ENCODE assay signal across 1 cellular context in the genomic region with DNA sequence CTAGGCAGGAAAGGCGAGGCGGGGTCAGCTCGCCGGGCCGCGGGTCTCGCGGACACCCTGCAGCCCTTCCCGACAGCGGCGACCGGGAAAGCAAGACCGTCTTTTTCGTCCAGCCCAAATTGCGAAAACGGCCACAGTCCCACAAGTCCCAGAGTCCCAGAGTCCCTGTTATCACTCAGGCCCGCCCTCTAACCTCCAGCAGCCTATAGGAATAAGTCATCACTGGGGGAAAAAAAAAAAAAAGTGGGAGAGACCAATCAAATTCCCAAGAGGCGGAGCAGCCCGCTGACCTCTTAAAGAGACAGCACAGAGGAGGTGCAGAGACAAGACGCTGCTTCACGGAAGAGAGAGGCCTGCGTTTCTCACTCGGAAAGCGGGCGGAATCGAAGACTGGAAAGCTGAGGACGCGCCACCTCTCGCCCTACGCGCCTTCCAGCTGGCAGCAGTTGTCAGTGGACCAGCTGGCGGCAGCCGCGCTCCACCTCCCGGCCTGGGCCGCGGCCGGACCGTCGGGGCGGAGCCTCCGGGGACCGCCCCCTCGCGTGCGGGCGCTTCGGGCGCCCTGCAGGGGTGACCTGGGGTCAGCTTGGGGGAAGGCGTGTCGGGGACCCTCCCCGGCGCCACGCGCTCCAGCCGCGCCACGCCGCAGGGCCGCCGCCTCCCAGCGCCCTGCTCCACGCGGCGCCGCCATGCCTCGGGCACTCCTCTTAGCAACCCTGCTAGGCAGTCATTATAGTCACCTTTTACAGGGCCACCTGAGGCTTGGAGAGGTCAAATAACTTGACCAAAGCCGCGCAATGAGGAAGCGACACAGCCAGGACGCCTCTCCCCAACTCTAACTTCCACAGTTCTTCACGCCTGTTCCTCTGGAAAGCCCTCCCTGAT.
TF ChIP-seq lines count a peak whose summit lies in the region.

A gene (minus strand): TSS at position 141 of the 885 bp plus-strand sequence. CDS start 10,587 bp downstream, outside the sequence.

TF ChIP-seq in HepG2, 621 proteins besides CTCF, POLR2A, EP300 and RAD21 (continued from another document and continues in another):
- TF ChIP-seq ZNF564 (CRISPR knock-in tag; IDR thresholded peaks at IDR 0.05) (peak; percentile 86), CC2D1A (CRISPR knock-in tag; IDR thresholded peaks at IDR 0.05) (no peak), SOX6 (IDR thresholded peaks at IDR 0.05) (no peak), SOX6 (CRISPR knock-in tag; IDR thresholded peaks at IDR 0.05) (no peak; the same call in 1 of the 2 replicates), CHD4 (IDR thresholded peaks at IDR 0.05; ENCODE audit: borderline replicate concordance, low read length) (no peak), EED (CRISPR knock-in tag; IDR thresholded peaks at IDR 0.05) (peak; percentile 36; the same call in 1 of the 2 replicates), POLR2AphosphoS2 (IDR thresholded peaks at IDR 0.05; ENCODE audit: low read depth, low read length) (no peak), ZEB1 (IDR thresholded peaks at IDR 0.05; ENCODE audit: insufficient replicate concordance, low read depth) (no peak), JUN (CRISPR knock-in tag; IDR thresholded peaks at IDR 0.05) (0 out of 2 replicates have a peak, but pooled peaks have one; percentile 3), NRL (CRISPR knock-in tag; IDR thresholded peaks at IDR 0.05; ENCODE audit: borderline replicate concordance) (no peak), MEF2D (CRISPR knock-in tag; IDR thresholded peaks at IDR 0.05) (0 out of 2 replicates have a peak, but pooled peaks have one; percentile 25), NFKBIZ (CRISPR knock-in tag; IDR thresholded peaks at IDR 0.05) (no peak), HOXA7 (CRISPR knock-in tag; IDR thresholded peaks at IDR 0.05) (no peak), ZBTB21 (CRISPR knock-in tag; IDR thresholded peaks at IDR 0.05) (no peak), ZNF674 (CRISPR knock-in tag; IDR thresholded peaks at IDR 0.05; ENCODE audit: low read depth) (peak; percentile 86), NONO (IDR thresholded peaks at IDR 0.05) (no peak), NONO (CRISPR knock-in tag; conservative IDR thresholded peaks at IDR 0.05) (peak; percentile 43; the same call in 1 of the 2 replicates), MXI1 (IDR thresholded peaks at IDR 0.05; ENCODE audit: borderline replicate concordance, low read depth, low read length) (peak; percentile 91; the same call in 2 of the 3 replicates), MIER2 (CRISPR knock-in tag; IDR thresholded peaks at IDR 0.05) (no peak), ZMYM4 (CRISPR knock-in tag; IDR thresholded peaks at IDR 0.05) (peak; percentile 42), PAF1 (CRISPR knock-in tag; IDR thresholded peaks at IDR 0.05) (no peak), NFYB (CRISPR knock-in tag; IDR thresholded peaks at IDR 0.05) (peak; percentile 92), ELF3 (CRISPR knock-in tag; IDR thresholded peaks at IDR 0.05) (no peak), SKI (IDR thresholded peaks at IDR 0.05; ENCODE audit: partially characterized antibody) (peak; percentile 65), ZNF660 (CRISPR knock-in tag; IDR thresholded peaks at IDR 0.05; ENCODE audit: borderline replicate concordance, low read depth) (no peak), ZNF629 (CRISPR knock-in tag; conservative IDR thresholded peaks at IDR 0.05) (peak; percentile 23), ZNF12 (CRISPR knock-in tag; IDR thresholded peaks at IDR 0.05) (no peak), TARDBP (CRISPR knock-in tag; IDR thresholded peaks at IDR 0.05) (peak; percentile 28; the same call in 1 of the 2 replicates), ETV5 (CRISPR knock-in tag; IDR thresholded peaks at IDR 0.05; ENCODE audit: borderline replicate concordance) (no peak; the same call in 1 of the 2 replicates), ZNF430 (CRISPR knock-in tag; IDR thresholded peaks at IDR 0.05) (peak; percentile 61; the same call in 1 of the 2 replicates), SRSF4 (IDR thresholded peaks at IDR 0.05; ENCODE audit: low read depth, low read length, poor library complexity, severe bottlenecking) (no peak), SNAPC2 (CRISPR knock-in tag; IDR thresholded peaks at IDR 0.05) (no peak), ZC3H13 (CRISPR knock-in tag; IDR thresholded peaks at IDR 0.05) (no peak), SRSF9 (IDR thresholded peaks at IDR 0.05; ENCODE audit: borderline replicate concordance, insufficient read depth, low read depth, low read length, poor library complexity, severe bottlenecking) (no peak), KMT2B (CRISPR knock-in tag; IDR thresholded peaks at IDR 0.05) (0 out of 2 replicates have a peak, but pooled peaks have one; percentile 19), SNAI1 (CRISPR knock-in tag; IDR thresholded peaks at IDR 0.05; ENCODE audit: borderline replicate concordance) (no peak)
- TF ChIP-seq, protein P1, sequence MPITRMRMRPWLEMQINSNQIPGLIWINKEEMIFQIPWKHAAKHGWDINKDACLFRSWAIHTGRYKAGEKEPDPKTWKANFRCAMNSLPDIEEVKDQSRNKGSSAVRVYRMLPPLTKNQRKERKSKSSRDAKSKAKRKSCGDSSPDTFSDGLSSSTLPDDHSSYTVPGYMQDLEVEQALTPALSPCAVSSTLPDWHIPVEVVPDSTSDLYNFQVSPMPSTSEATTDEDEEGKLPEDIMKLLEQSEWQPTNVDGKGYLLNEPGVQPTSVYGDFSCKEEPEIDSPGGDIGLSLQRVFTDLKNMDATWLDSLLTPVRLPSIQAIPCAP (CRISPR knock-in tag; IDR thresholded peaks at IDR 0.05; ENCODE audit: low read depth): no peak
- TF ChIP-seq, protein P2, sequence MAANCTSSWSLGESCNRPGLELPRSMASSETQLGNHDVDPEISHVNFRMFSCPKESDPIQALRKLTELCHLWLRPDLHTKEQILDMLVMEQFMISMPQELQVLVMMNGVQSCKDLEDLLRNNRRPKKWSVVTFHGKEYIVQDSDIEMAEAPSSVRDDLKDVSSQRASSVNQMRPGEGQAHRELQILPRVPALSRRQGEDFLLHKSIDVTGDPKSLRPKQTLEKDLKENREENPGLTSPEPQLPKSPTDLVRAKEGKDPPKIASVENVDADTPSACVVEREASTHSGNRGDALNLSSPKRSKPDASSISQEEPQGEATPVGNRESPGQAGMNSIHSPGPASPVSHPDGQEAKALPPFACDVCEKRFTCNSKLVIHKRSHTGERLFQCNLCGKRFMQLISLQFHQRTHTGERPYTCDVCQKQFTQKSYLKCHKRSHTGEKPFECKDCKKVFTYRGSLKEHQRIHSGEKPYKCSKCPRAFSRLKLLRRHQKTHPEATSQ (CRISPR knock-in tag; IDR thresholded peaks at IDR 0.05; ENCODE audit: borderline replicate concordance): no peak
- TF ChIP-seq, protein P3, sequence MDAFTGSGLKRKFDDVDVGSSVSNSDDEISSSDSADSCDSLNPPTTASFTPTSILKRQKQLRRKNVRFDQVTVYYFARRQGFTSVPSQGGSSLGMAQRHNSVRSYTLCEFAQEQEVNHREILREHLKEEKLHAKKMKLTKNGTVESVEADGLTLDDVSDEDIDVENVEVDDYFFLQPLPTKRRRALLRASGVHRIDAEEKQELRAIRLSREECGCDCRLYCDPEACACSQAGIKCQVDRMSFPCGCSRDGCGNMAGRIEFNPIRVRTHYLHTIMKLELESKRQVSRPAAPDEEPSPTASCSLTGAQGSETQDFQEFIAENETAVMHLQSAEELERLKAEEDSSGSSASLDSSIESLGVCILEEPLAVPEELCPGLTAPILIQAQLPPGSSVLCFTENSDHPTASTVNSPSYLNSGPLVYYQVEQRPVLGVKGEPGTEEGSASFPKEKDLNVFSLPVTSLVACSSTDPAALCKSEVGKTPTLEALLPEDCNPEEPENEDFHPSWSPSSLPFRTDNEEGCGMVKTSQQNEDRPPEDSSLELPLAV (CRISPR knock-in tag; conservative IDR thresholded peaks at IDR 0.05; ENCODE audit: low read depth): no peak
- TF ChIP-seq, protein P4, sequence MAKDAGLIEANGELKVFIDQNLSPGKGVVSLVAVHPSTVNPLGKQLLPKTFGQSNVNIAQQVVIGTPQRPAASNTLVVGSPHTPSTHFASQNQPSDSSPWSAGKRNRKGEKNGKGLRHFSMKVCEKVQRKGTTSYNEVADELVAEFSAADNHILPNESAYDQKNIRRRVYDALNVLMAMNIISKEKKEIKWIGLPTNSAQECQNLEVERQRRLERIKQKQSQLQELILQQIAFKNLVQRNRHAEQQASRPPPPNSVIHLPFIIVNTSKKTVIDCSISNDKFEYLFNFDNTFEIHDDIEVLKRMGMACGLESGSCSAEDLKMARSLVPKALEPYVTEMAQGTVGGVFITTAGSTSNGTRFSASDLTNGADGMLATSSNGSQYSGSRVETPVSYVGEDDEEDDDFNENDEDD (CRISPR knock-in tag; IDR thresholded peaks at IDR 0.05; ENCODE audit: borderline replicate concordance): no peak; the same call in 1 of the 2 replicates
- TF ChIP-seq, protein P5, sequence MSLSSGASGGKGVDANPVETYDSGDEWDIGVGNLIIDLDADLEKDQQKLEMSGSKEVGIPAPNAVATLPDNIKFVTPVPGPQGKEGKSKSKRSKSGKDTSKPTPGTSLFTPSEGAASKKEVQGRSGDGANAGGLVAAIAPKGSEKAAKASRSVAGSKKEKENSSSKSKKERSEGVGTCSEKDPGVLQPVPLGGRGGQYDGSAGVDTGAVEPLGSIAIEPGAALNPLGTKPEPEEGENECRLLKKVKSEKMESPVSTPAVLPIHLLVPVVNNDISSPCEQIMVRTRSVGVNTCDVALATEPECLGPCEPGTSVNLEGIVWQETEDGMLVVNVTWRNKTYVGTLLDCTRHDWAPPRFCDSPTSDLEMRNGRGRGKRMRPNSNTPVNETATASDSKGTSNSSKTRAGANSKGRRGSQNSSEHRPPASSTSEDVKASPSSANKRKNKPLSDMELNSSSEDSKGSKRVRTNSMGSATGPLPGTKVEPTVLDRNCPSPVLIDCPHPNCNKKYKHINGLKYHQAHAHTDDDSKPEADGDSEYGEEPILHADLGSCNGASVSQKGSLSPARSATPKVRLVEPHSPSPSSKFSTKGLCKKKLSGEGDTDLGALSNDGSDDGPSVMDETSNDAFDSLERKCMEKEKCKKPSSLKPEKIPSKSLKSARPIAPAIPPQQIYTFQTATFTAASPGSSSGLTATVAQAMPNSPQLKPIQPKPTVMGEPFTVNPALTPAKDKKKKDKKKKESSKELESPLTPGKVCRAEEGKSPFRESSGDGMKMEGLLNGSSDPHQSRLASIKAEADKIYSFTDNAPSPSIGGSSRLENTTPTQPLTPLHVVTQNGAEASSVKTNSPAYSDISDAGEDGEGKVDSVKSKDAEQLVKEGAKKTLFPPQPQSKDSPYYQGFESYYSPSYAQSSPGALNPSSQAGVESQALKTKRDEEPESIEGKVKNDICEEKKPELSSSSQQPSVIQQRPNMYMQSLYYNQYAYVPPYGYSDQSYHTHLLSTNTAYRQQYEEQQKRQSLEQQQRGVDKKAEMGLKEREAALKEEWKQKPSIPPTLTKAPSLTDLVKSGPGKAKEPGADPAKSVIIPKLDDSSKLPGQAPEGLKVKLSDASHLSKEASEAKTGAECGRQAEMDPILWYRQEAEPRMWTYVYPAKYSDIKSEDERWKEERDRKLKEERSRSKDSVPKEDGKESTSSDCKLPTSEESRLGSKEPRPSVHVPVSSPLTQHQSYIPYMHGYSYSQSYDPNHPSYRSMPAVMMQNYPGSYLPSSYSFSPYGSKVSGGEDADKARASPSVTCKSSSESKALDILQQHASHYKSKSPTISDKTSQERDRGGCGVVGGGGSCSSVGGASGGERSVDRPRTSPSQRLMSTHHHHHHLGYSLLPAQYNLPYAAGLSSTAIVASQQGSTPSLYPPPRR (CRISPR knock-in tag; IDR thresholded peaks at IDR 0.05; ENCODE audit: borderline replicate concordance): no peak
- TF ChIP-seq, protein P6, sequence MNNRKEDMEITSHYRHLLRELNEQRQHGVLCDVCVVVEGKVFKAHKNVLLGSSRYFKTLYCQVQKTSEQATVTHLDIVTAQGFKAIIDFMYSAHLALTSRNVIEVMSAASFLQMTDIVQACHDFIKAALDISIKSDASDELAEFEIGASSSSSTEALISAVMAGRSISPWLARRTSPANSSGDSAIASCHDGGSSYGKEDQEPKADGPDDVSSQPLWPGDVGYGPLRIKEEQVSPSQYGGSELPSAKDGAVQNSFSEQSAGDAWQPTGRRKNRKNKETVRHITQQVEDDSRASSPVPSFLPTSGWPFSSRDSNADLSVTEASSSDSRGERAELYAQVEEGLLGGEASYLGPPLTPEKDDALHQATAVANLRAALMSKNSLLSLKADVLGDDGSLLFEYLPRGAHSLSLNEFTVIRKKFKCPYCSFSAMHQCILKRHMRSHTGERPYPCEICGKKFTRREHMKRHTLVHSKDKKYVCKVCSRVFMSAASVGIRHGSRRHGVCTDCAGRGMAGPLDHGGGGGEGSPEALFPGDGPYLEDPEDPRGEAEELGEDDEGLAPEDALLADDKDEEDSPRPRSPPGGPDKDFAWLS (CRISPR knock-in tag; IDR thresholded peaks at IDR 0.05; ENCODE audit: borderline replicate concordance): no peak
- TF ChIP-seq, protein P7, sequence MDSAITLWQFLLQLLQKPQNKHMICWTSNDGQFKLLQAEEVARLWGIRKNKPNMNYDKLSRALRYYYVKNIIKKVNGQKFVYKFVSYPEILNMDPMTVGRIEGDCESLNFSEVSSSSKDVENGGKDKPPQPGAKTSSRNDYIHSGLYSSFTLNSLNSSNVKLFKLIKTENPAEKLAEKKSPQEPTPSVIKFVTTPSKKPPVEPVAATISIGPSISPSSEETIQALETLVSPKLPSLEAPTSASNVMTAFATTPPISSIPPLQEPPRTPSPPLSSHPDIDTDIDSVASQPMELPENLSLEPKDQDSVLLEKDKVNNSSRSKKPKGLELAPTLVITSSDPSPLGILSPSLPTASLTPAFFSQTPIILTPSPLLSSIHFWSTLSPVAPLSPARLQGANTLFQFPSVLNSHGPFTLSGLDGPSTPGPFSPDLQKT (CRISPR knock-in tag; IDR thresholded peaks at IDR 0.05; ENCODE audit: borderline replicate concordance): no peak
- TF ChIP-seq, protein P8, sequence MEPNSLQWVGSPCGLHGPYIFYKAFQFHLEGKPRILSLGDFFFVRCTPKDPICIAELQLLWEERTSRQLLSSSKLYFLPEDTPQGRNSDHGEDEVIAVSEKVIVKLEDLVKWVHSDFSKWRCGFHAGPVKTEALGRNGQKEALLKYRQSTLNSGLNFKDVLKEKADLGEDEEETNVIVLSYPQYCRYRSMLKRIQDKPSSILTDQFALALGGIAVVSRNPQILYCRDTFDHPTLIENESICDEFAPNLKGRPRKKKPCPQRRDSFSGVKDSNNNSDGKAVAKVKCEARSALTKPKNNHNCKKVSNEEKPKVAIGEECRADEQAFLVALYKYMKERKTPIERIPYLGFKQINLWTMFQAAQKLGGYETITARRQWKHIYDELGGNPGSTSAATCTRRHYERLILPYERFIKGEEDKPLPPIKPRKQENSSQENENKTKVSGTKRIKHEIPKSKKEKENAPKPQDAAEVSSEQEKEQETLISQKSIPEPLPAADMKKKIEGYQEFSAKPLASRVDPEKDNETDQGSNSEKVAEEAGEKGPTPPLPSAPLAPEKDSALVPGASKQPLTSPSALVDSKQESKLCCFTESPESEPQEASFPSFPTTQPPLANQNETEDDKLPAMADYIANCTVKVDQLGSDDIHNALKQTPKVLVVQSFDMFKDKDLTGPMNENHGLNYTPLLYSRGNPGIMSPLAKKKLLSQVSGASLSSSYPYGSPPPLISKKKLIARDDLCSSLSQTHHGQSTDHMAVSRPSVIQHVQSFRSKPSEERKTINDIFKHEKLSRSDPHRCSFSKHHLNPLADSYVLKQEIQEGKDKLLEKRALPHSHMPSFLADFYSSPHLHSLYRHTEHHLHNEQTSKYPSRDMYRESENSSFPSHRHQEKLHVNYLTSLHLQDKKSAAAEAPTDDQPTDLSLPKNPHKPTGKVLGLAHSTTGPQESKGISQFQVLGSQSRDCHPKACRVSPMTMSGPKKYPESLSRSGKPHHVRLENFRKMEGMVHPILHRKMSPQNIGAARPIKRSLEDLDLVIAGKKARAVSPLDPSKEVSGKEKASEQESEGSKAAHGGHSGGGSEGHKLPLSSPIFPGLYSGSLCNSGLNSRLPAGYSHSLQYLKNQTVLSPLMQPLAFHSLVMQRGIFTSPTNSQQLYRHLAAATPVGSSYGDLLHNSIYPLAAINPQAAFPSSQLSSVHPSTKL (CRISPR knock-in tag; IDR thresholded peaks at IDR 0.05): no peak; the same call in 1 of the 2 replicates
